ENCODE assay signal across 14 cellular contexts in genomic region chr7:117129538-117129955, GRCh38.
"Had no signal": no experiment of that assay in that cellular context is flagged by ENCODE, and none has a peak within 500 bp of the region (broad histone marks: within the 10 kb centered on the region; RNA-seq: fewer than 3 reads in every experiment).

No MANE protein-coding gene starts in this region.

- H3K27ac ChIP-seq: esophagus muscularis mucosa, ovary, SJSA1, testis, WERI-Rb-1 had no signal

- H3K9me3 ChIP-seq: esophagus muscularis mucosa, ovary, SJSA1, testis had no signal

- ATAC-seq: activated CD4-positive, alpha-beta T cell treated with anti-CD3 and anti-CD28 coated beads for 36 hours; activated CD8-positive, alpha-beta T cell treated with anti-CD3 and anti-CD28 coated beads, Interleukin-2, amount 10 ng/mL, durations not matched to agents 7 days and 5 days; activated naive CD8-positive, alpha-beta T cell treated with anti-CD3 and anti-CD28 coated beads, Interleukin-2, amount 50 U/mL, for 24 hours had no signal

- DNase-seq: activated CD4-positive, alpha-beta T cell treated with anti-CD3 and anti-CD28 coated beads for 36 hours; activated CD8-positive, alpha-beta memory T cell treated with anti-CD3 and anti-CD28 coated beads, Interleukin-2, amount 50 U/mL, for 48 hours; activated CD8-positive, alpha-beta T cell treated with anti-CD3 and anti-CD28 coated beads, Interleukin-2, amount 10 ng/mL, durations not matched to agents 7 days and 5 days; activated naive CD4-positive, alpha-beta T cell; activated naive CD8-positive, alpha-beta T cell treated with anti-CD3 and anti-CD28 coated beads, Interleukin-2, amount 50 U/mL, for 24 hours; mesendoderm; ovary; stimulated activated CD4-positive, alpha-beta T cell treated with anti-CD3 and anti-CD28 coated beads, Interleukin-15, amount 100 ng/mL, for 24 hours; stimulated activated CD4-positive, alpha-beta T cell treated with anti-CD3 and anti-CD28 coated beads, Interleukin-4, amount 100 ng/mL, for 24 hours; T1000; testis; WERI-Rb-1 had no signal

- H3K27me3 ChIP-seq: esophagus muscularis mucosa, ovary, SJSA1, testis had no signal

- H3K4me1 ChIP-seq: testis had no signal

- H3K36me3 ChIP-seq: ovary, WERI-Rb-1 had no signal

- H3K4me3 ChIP-seq: esophagus muscularis mucosa, ovary, SJSA1, testis had no signal
